In the genomic region with DNA sequence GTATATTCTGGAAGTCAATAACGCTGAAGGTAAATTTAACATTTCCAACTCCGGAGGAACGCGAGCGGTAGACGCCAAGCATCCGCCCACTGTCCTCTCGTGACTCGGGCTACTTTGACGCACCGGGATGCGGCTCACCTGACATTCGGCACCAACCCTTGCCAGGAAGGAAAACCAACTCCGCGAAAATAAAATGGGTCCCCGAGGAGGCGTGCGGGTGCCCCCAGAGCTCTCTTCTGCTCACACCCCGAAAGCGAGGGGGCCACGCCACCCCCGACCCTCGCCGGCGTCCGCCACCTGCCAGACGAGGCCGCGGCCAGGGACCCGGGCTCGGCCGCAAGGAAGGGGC, we compare ENCODE assay signal across 8 cellular contexts. TPM values are rescaled to one million over a fixed set of nuclear protein-coding genes. Genes with fewer than 3 reads are reported as not detected.
A peak's percentile ranks its signal among the peaks of the same experiment; 100 is the strongest.
DNase-seq lines count a peak whose midpoint lies in the region; ATAC-seq and TF ChIP-seq lines count a peak whose summit lies in the region.

No MANE protein-coding gene starts in this region.

- H3K79me2 ChIP-seq in DOHH2 (ENCODE audit: control insufficient read depth, low read length) = peaks cover 56% of the 10 kb centered on the region

- peaks cover 15% of the 10 kb centered on the region for H3F3A ChIP-seq in DOHH2 (ENCODE audit: control insufficient read depth, insufficient read depth)

- TF ChIP-seq CTCF in DOHH2 (IDR thresholded peaks at IDR 0.05; ENCODE audit: low read depth, low read length, poor library complexity, severe bottlenecking) = no peak
- no peak for TF ChIP-seq CTCF in retinal pigment epithelial cell (conservative IDR thresholded peaks at IDR 0.05; ENCODE audit: low read depth, low read length)

- peak overlapping the region; percentile 71 for H3K27ac Mint-ChIP-seq in activated naive CD8-positive, alpha-beta T cell treated with anti-CD3 and anti-CD28 coated beads, Interleukin-2, amount 50 U/mL, for 24 hours

- peak overlapping the region; percentile 97 for H3K4me3 ChIP-seq in DOHH2 (ENCODE audit: low read length)
- peak overlapping the region; percentile 62 for H3K4me3 ChIP-seq in right cardiac atrium (ENCODE audit: low read length)
- H3K4me3 ChIP-seq in retinal pigment epithelial cell (ENCODE audit: low read length) = peak overlapping the region; percentile 70

- H3K27me3 Mint-ChIP-seq in activated naive CD8-positive, alpha-beta T cell treated with anti-CD3 and anti-CD28 coated beads, Interleukin-2, amount 50 U/mL, for 24 hours = no peaks in the 10 kb centered on the region

- no peak for ATAC-seq in activated naive CD8-positive, alpha-beta T cell treated with anti-CD3 and anti-CD28 coated beads, Interleukin-2, amount 50 U/mL, for 24 hours
- ATAC-seq in right cardiac atrium = peak; percentile 4 to 7
- ATAC-seq in GM19397 (IDR thresholded peaks at IDR 0.05; ENCODE audit: unreplicated experiment) = no peak

- peaks cover 8% of the 10 kb centered on the region for H3K36me3 Mint-ChIP-seq in activated naive CD8-positive, alpha-beta T cell treated with anti-CD3 and anti-CD28 coated beads, Interleukin-2, amount 50 U/mL, for 24 hours (ENCODE audit: low read depth)

- peaks cover 15% of the 10 kb centered on the region for H3K36me3 ChIP-seq in DOHH2 (ENCODE audit: control insufficient read depth, low read length)

- CTCF ChIA-PET in HEK293T (lab: Yijun Ruan, JAX) = no interaction called here

- WGBS in right cardiac atrium = under 1% methylated on average over 32 of the region's 32 CpGs

- H3K4me1 ChIP-seq in DOHH2 (ENCODE audit: control insufficient read depth, low read length) = peaks cover 43% of the 10 kb centered on the region
- H3K4me1 ChIP-seq in right cardiac atrium (ENCODE audit: control insufficient read depth, insufficient read depth, low read length) = no peaks in the 10 kb centered on the region

- DNase-seq in HEK293T (ENCODE audit: extremely low spot score) (peak; percentile 39), OCI-M1 (lab: John Stamatoyannopoulos, UW) (peak; percentile 51), right cardiac atrium (peak in 2 of 3 donors; percentile 28 to 64), retinal pigment epithelial cell (ENCODE audit: low read depth) (no peak), GM19240 (ENCODE audit: insufficient read length, low spot score) (no peak)
- peak; percentile 57 for DNase-seq in activated naive CD8-positive, alpha-beta T cell treated with anti-CD3 and anti-CD28 coated beads, Interleukin-2, amount 50 U/mL, for 24 hours

- no peaks in the 10 kb centered on the region for H3K9me2 ChIP-seq in DOHH2 (replicated peaks; ENCODE audit: control insufficient read depth, low read length)

- no peaks in the 10 kb centered on the region for H3K27me3 ChIP-seq in DOHH2 (ENCODE audit: control insufficient read depth, low read length)
- H3K27me3 ChIP-seq in right cardiac atrium (ENCODE audit: control insufficient read depth, insufficient read depth) = no peaks in the 10 kb centered on the region

- H3K4me3 Mint-ChIP-seq in activated naive CD8-positive, alpha-beta T cell treated with anti-CD3 and anti-CD28 coated beads, Interleukin-2, amount 50 U/mL, for 24 hours = peak overlapping the region; percentile 86

- peak overlapping the region; percentile 79 for H3K4me2 ChIP-seq in DOHH2 (ENCODE audit: low read length)

- no peaks in the 10 kb centered on the region for H4K20me1 ChIP-seq in DOHH2 (ENCODE audit: control insufficient read depth, insufficient read depth, low read depth, low read length)

- POLR2A ChIA-PET in HEK293T (lab: Yijun Ruan, JAX) = interaction anchor here (0.6 to 2.0 kb wide), 3 partner anchors 15 to 799 kb away, joined by 3 to 6 read pairs (median 4); a partner anchor contains a TSS

- intact Hi-C loops in right cardiac atrium (cut with DNase I) = no loop called here

- peaks cover 44% of the 10 kb centered on the region for H3K4me1 Mint-ChIP-seq in activated naive CD8-positive, alpha-beta T cell treated with anti-CD3 and anti-CD28 coated beads, Interleukin-2, amount 50 U/mL, for 24 hours

- no peaks in the 10 kb centered on the region for H3K9me3 ChIP-seq in DOHH2 (ENCODE audit: control insufficient read depth, insufficient read depth, low read length)
- H3K9me3 ChIP-seq in right cardiac atrium (ENCODE audit: control insufficient read depth, low read length) = no peaks in the 10 kb centered on the region

- H3K27ac ChIP-seq in DOHH2 (ENCODE audit: low read depth, low read length) (peak overlapping the region; percentile 68), right cardiac atrium (ENCODE audit: low read length) (peak overlapping the region; percentile 90)

- H3K9me3 Mint-ChIP-seq in activated naive CD8-positive, alpha-beta T cell treated with anti-CD3 and anti-CD28 coated beads, Interleukin-2, amount 50 U/mL, for 24 hours = no peaks in the 10 kb centered on the region

TF ChIP-seq in HEK293T, 16 proteins besides CTCF, POLR2A, EP300 and RAD21:
- TF ChIP-seq LEF1 (IDR thresholded peaks at IDR 0.05; ENCODE audit: borderline replicate concordance) = no peak
- TF ChIP-seq, protein P1, sequence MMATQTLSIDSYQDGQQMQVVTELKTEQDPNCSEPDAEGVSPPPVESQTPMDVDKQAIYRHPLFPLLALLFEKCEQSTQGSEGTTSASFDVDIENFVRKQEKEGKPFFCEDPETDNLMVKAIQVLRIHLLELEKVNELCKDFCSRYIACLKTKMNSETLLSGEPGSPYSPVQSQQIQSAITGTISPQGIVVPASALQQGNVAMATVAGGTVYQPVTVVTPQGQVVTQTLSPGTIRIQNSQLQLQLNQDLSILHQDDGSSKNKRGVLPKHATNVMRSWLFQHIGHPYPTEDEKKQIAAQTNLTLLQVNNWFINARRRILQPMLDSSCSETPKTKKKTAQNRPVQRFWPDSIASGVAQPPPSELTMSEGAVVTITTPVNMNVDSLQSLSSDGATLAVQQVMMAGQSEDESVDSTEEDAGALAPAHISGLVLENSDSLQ (IDR thresholded peaks at IDR 0.05) = no peak
- TF ChIP-seq L3MBTL2 (conservative IDR thresholded peaks at IDR 0.05) = peak; percentile 42; the same call in 1 of the 2 replicates
- TF ChIP-seq ZNF384 (IDR thresholded peaks at IDR 0.05) = no peak
- TF ChIP-seq CTBP1 (IDR thresholded peaks at IDR 0.05; ENCODE audit: borderline replicate concordance) = no peak

RNA-seq across cellular contexts. Expression of a gene that starts 0.7 kb away (rescaled TPM):
- total RNA-seq in right cardiac atrium = 10 to 100 TPM; 44.4 to 58.9 (median 54.8) TPM
- polyA plus RNA-seq in right cardiac atrium = 22.8 TPM

Comparison
In these comparisons a context has a peak if more than half of its experiments do, and no peak if none do; other contexts are left out.
1. DNase-seq: peak in HEK293T (single experiment), OCI-M1 (single experiment), activated naive CD8-positive, alpha-beta T cell treated with anti-CD3 and anti-CD28 coated beads, Interleukin-2, amount 50 U/mL, for 24 hours (single experiment) and right cardiac atrium (2 of 3); none in retinal pigment epithelial cell (single experiment) and GM19240 (single experiment).
2. ATAC-seq: peak in right cardiac atrium (2 of 2); none in activated naive CD8-positive, alpha-beta T cell treated with anti-CD3 and anti-CD28 coated beads, Interleukin-2, amount 50 U/mL, for 24 hours (single experiment) and GM19397 (single experiment).
3. Peak in every context shown above with its lines, with median percentiles within 50 percentile points of each other: H3K4me3 ChIP-seq.